In the genomic region with DNA sequence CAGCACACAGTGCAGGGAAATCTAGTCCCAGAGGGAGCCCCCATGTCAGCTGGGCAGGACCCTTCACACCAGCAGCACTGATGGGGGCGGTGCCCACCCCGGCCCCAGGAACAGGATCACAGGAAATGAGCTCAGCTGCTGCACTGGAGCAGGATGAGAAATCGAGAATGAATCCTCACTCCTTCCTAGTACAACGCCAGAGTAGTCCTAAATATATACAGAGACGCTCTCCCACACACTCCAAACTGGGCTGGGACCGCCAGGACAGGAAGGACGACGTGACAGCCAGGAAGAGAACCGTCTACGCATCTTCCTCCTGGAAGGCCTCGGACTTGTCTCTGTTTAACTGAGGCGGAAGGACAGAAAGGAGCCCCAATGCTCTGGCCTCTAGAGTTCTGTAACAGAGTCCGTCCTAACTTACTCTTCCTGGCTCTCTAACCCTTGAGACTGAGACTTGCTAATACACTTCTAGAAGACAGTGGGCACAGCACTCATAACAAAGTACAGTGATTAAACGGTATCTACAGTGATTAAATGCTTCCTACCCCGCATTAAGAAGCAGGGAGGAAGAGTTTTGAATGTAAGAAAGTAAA, we compare ENCODE assay signal across 10 cellular contexts. TPM values are rescaled to one million over a fixed set of nuclear protein-coding genes. Genes with fewer than 3 reads are reported as not detected.
A peak's percentile ranks its signal among the peaks of the same experiment; 100 is the strongest.
DNase-seq lines count a peak whose midpoint lies in the region; ATAC-seq and TF ChIP-seq lines count a peak whose summit lies in the region.
"Had no signal": no experiment of that assay in that cellular context is flagged by ENCODE, and none has a peak within 500 bp of the region (broad histone marks: within the 10 kb centered on the region; RNA-seq: fewer than 3 reads in every experiment).

No MANE protein-coding gene starts in this region.

- H3K4me3 Mint-ChIP-seq in chondrocyte (ENCODE audit: unreplicated experiment): peak overlapping the region; percentile 75
- H3K4me3 Mint-ChIP-seq: immature natural killer cell had no signal

- TF ChIP-seq CTCF in chondrocyte (IDR thresholded peaks at IDR 0.05) (no peak), right lobe of liver (IDR thresholded peaks at IDR 0.05) (no peak), thoracic aorta (IDR thresholded peaks at IDR 0.05) (no peak)

- DNase-seq in Kasumi-1 (lab: John Stamatoyannopoulos, UW) (peak; percentile 38 to 47), chondrocyte (ENCODE audit: low spot score) (no peak), right lobe of liver (no peak), thoracic aorta (ENCODE audit: low spot score) (no peak), SHP77 treated with DMSO at 0.1 percent for 48 hours (lab: John Stamatoyannopoulos, UW) (no peak), GM19238 (ENCODE audit: insufficient read length, low spot score) (no peak), NOMO-1 (lab: John Stamatoyannopoulos, UW; ENCODE audit: unreplicated experiment in 2 of 2) (no peak)
- DNase-seq: immature natural killer cell; stimulated activated CD4-positive, alpha-beta T cell treated with anti-CD3 and anti-CD28 coated beads, Interleukin-4, amount 100 ng/mL, for 4 hours had no signal

- no peaks in the 10 kb centered on the region for H3K36me3 ChIP-seq in right lobe of liver
- no peaks in the 10 kb centered on the region for H3K36me3 ChIP-seq in thoracic aorta

- peak overlapping the region; percentile 100 for H3K27ac Mint-ChIP-seq in chondrocyte (ENCODE audit: unreplicated experiment)
- H3K27ac Mint-ChIP-seq: immature natural killer cell had no signal

- no peak overlapping the region for H3K4me3 ChIP-seq in right lobe of liver
- peak overlapping the region; percentile 46 for H3K4me3 ChIP-seq in thoracic aorta

- H3K27me3 Mint-ChIP-seq in chondrocyte (ENCODE audit: low read depth): no peaks in the 10 kb centered on the region

- peaks cover 70% of the 10 kb centered on the region for H3K4me1 Mint-ChIP-seq in chondrocyte (ENCODE audit: low read depth)
- H3K4me1 Mint-ChIP-seq: immature natural killer cell had no signal

- H3K9me3 ChIP-seq in right lobe of liver (no peaks in the 10 kb centered on the region), thoracic aorta (no peaks in the 10 kb centered on the region)

- peak; percentile 58 to 82 (median 68) for ATAC-seq in right lobe of liver
- ATAC-seq in thoracic aorta (ENCODE audit: insufficient number of reproducible peaks, low FRiP score, low read depth): peak; percentile 51
- ATAC-seq in HG03175 (IDR thresholded peaks at IDR 0.05; ENCODE audit: unreplicated experiment): no peak

- H3K4me1 ChIP-seq in right lobe of liver (peaks cover 0 to 10% (median 4%) of the 10 kb centered on the region in 4 donors), thoracic aorta (ENCODE audit: control insufficient read depth in 1 of 2, low read depth in 2 of 2) (peaks cover 29 to 66% of the 10 kb centered on the region in 2 donors)

- intact Hi-C loops in right lobe of liver (cut with DNase I): no loop called here

- H3K9me3 Mint-ChIP-seq in chondrocyte (ENCODE audit: low read depth): no peaks in the 10 kb centered on the region

- no peak for TF ChIP-seq POLR2A in right lobe of liver (IDR thresholded peaks at IDR 0.05)

- H3K27me3 ChIP-seq in right lobe of liver (no peaks in the 10 kb centered on the region), thoracic aorta (replicated peaks; ENCODE audit: insufficient read depth) (no peaks in the 10 kb centered on the region)

- H3K36me3 Mint-ChIP-seq in chondrocyte (ENCODE audit: low read depth): no peaks in the 10 kb centered on the region
- H3K36me3 Mint-ChIP-seq: immature natural killer cell had no signal

- 61% methylated on average over 10 of the region's 15 CpGs for WGBS in right lobe of liver (ENCODE audit: insufficient coverage, low coverage, low lambda C conversion rate, missing lambda C conversion rate)

- H3K27ac ChIP-seq in right lobe of liver (peak overlapping the region in 2 of 3 donors; percentile 36 to 53), thoracic aorta (peak overlapping the region; percentile 36 to 76)

RNA-seq across cellular contexts. Expression of gene CDC42BPB, which starts 33.4 kb away (rescaled TPM):
- total RNA-seq in chondrocyte (106 to 113 TPM (median 107 TPM) in 3 replicates), right lobe of liver (10 to 100 TPM; 38.4 to 55.5 (median 43.0) TPM), thoracic aorta (100 to 1,000 TPM; 121 to 133 TPM)

Comparison
In these comparisons a context has a peak if more than half of its experiments do, and no peak if none do; other contexts are left out.
1. DNase-seq: peak in Kasumi-1 (2 of 2); none in chondrocyte (single experiment), right lobe of liver (0 of 3), thoracic aorta (single experiment), SHP77 treated with DMSO at 0.1 percent for 48 hours (single experiment), GM19238 (single experiment) and NOMO-1 (0 of 2).